ENCODE assay signal across 9 cellular contexts in the genomic region with DNA sequence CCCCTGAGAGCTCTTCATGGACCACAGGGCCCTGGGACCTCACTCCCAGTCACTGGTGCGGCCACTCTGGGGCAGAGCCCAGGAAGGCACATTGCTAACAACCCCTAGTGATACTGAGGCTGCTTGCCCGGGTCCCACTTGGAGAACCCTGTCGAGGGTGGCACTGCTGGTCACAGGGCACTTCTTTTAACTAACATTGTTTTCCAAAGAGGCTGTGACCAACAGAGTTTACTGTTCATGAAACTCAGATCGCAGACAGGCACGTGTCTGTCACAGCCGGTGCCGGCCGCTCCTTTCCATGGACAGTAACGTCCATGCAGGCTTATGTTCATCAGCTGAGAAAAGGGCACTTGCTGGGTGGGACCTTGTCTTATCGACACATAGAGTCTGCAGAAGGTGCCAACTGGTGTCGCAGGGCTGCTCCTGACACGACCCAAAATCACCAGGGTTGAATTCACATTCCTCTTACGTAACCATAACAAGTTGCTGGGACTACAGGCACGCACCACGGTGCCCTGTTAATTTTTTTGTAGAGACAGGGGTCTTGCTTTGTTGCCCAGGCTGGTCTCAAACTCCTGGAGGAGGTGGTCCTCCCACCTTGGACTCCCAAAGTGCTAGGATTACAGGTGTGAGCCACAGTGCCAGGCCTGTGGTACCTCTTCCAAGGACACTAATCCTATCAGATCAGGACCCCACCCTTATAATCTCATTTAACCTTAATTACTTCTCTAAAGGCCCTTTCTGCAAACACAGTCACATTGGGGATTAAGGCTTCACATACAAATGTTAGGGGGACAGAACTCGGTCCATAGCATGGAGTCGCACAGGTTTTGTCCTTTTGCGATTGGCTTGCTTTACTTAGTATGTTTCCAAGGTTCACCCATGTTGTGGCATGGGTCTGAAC. TPM values are rescaled to one million over a fixed set of nuclear protein-coding genes. Genes with fewer than 3 reads are reported as not detected.
A peak's percentile ranks its signal among the peaks of the same experiment; 100 is the strongest.
DNase-seq lines count a peak whose midpoint lies in the region; ATAC-seq and TF ChIP-seq lines count a peak whose summit lies in the region.
"Had no signal": no experiment of that assay in that cellular context is flagged by ENCODE, and none has a peak within 500 bp of the region (broad histone marks: within the 10 kb centered on the region; RNA-seq: fewer than 3 reads in every experiment).

No MANE protein-coding gene starts in this region.

- DNase-seq in BE2C (no peak), colonic mucosa (no peak), KBM-7 (no peak)
- peak in 1 of 10 donors; percentile 34 for DNase-seq in naive thymus-derived CD8-positive, alpha-beta T cell
- DNase-seq in activated CD8-positive, alpha-beta memory T cell treated with anti-CD3 and anti-CD28 coated beads, Interleukin-2, amount 50 U/mL, for 48 hours: no peak
- DNase-seq: NCI-H526 had no signal

- in situ Hi-C loops in KBM-7 (cut with MboI; ENCODE audit: low pct_unique_long_range_greater_than_20kb, low sequenced_read_pairs): no loop called here

- peaks cover 0 to 16% (median 3%) of the 10 kb centered on the region in 3 donors for H3K36me3 Mint-ChIP-seq in naive thymus-derived CD8-positive, alpha-beta T cell

- peak overlapping the region; percentile 60 to 84 for H3K9ac ChIP-seq in colonic mucosa (ENCODE audit: low read depth in 2 of 2, low read length in 2 of 2)

- intact Hi-C loops in colonic mucosa (cut with DNase I): no loop called here

- H3K36me3 ChIP-seq in BE2C (peaks cover 21% of the 10 kb centered on the region), KOPT-K1 (ENCODE audit: insufficient read depth, low read length) (peaks cover 24% of the 10 kb centered on the region), colonic mucosa (no peaks in the 10 kb centered on the region)

- H3K4me1 ChIP-seq in BE2C: peaks cover 6% of the 10 kb centered on the region
- peaks cover 13% of the 10 kb centered on the region for H3K4me1 ChIP-seq in colonic mucosa

- H3K4me3 Mint-ChIP-seq in naive thymus-derived CD8-positive, alpha-beta T cell: peak overlapping the region; percentile 81 to 94 (median 88)

- H3K27me3 ChIP-seq in BE2C (no peaks in the 10 kb centered on the region), colonic mucosa (no peaks in the 10 kb centered on the region)

- H3K27me3 Mint-ChIP-seq in naive thymus-derived CD8-positive, alpha-beta T cell: no peaks in the 10 kb centered on the region

- POLR2A ChIA-PET in naive thymus-derived CD8-positive, alpha-beta T cell (lab: Charles Lee): interaction anchor here (0.6 to 2.1 kb wide), 4 partner anchors 110 to 133 kb away, joined by 4 to 27 read pairs (median 8); partner anchors contain the start of gene ZFPM1

- H3K27ac ChIP-seq in KOPT-K1 (ENCODE audit: low read depth, low read length, poor library complexity, severe bottlenecking): peak overlapping the region; percentile 65
- H3K27ac ChIP-seq in colonic mucosa: no peak overlapping the region

- peaks cover 2 to 43% (median 31%) of the 10 kb centered on the region in 4 donors for H3K4me1 Mint-ChIP-seq in naive thymus-derived CD8-positive, alpha-beta T cell

- H3K27ac Mint-ChIP-seq in naive thymus-derived CD8-positive, alpha-beta T cell: peak overlapping the region; percentile 77 to 95 (median 88)

- TF ChIP-seq CTCF in BE2C (IDR thresholded peaks at IDR 0.05; ENCODE audit: low read depth, low read length) (no peak), colonic mucosa (IDR thresholded peaks at IDR 0.05) (no peak)

- H3K4me3 ChIP-seq in BE2C (ENCODE audit: low read depth, low read length) (peak overlapping the region; percentile 66), colonic mucosa (peak overlapping the region; percentile 95)

- no peaks in the 10 kb centered on the region for H3K9me3 Mint-ChIP-seq in naive thymus-derived CD8-positive, alpha-beta T cell

- no peak for ATAC-seq in naive thymus-derived CD8-positive, alpha-beta T cell
- ATAC-seq in HG03039 (IDR thresholded peaks at IDR 0.05; ENCODE audit: unreplicated experiment) (no peak), HG02884 (IDR thresholded peaks at IDR 0.05; ENCODE audit: unreplicated experiment) (no peak)

- H3K9me3 ChIP-seq in BE2C: no peaks in the 10 kb centered on the region
- H3K9me3 ChIP-seq in KOPT-K1 (ENCODE audit: insufficient read depth, low read length, poor library complexity, severe bottlenecking): no peaks in the 10 kb centered on the region
- H3K9me3 ChIP-seq in colonic mucosa: no peaks in the 10 kb centered on the region

RNA-seq across cellular contexts. Expression of gene ZC3H18, which starts 1.2 kb away (rescaled TPM):
- 108 TPM for polyA plus RNA-seq in BE2C (2012; ENCODE audit: insufficient read depth, insufficient read length, low read depth)
- total RNA-seq in colonic mucosa: 10 to 100 TPM; 31.9 to 66.3 TPM
- total RNA-seq in naive thymus-derived CD8-positive, alpha-beta T cell: 10 to 100 TPM; 78.7 to 81.2 TPM
- polyA plus RNA-seq in naive thymus-derived CD8-positive, alpha-beta T cell: 10 to 100 TPM in 2 of 3 donors, 1 to 10 TPM in 1; 7.3 to 25.1 (median 15.9) TPM
